19 cellular contexts compared by ENCODE assay signal in genomic region chr3:187568171-187568570, GRCh38.
DNase-seq lines count a peak whose midpoint lies in the region; ATAC-seq and TF ChIP-seq lines count a peak whose summit lies in the region.
"Had no signal": no experiment of that assay in that cellular context is flagged by ENCODE, and none has a peak within 500 bp of the region (broad histone marks: within the 10 kb centered on the region; RNA-seq: fewer than 3 reads in every experiment).

No MANE protein-coding gene starts in this region.

- intact Hi-C loops in mucosa of descending colon (cut with DNase I, micrococcal nuclease) = no loop called here

- peaks cover 21% of the 10 kb centered on the region for H3F3A ChIP-seq in neural progenitor cell (ENCODE audit: low read depth)

- H3K27me3 Mint-ChIP-seq in chondrocyte (ENCODE audit: low read depth) (no peaks in the 10 kb centered on the region), neural progenitor cell (ENCODE audit: insufficient read depth, low read depth) (no peaks in the 10 kb centered on the region)

- H3K4me3 Mint-ChIP-seq in chondrocyte (ENCODE audit: unreplicated experiment) (peak overlapping the region; percentile 5), neural progenitor cell (no peak overlapping the region)
- H3K4me3 Mint-ChIP-seq: CD14-positive monocyte; effector memory CD8-positive, alpha-beta T cell had no signal

- CTCF ChIA-PET in AG04449 (lab: Yijun Ruan, JAX) = interaction anchor here (3.0 to 9.8 kb wide), 2 partner anchors 47 to 249 kb away, joined by 9 to 58 read pairs; no protein-coding TSS in a partner anchor

- no peaks in the 10 kb centered on the region for H3K27me3 ChIP-seq in neural progenitor cell
- H3K27me3 ChIP-seq: right atrium auricular region, vagina had no signal

- H3K4me3 ChIP-seq in AG04449 (ENCODE audit: low read depth, low read length) (no peak overlapping the region), neural progenitor cell (no peak overlapping the region), mucosa of descending colon (no peak overlapping the region)
- H3K4me3 ChIP-seq: A549, right atrium auricular region, vagina had no signal

- peaks cover 2% of the 10 kb centered on the region for H3K36me3 Mint-ChIP-seq in chondrocyte (ENCODE audit: low read depth)
- H3K36me3 Mint-ChIP-seq in neural progenitor cell = no peaks in the 10 kb centered on the region
- H3K36me3 Mint-ChIP-seq: CD14-positive monocyte had no signal

- DNase-seq in AG04449 (ENCODE audit: low read depth, low spot score) = peak; percentile 26
- peak; percentile 31 for DNase-seq in HT1080 (ENCODE audit: low read depth)
- DNase-seq in chondrocyte (ENCODE audit: low spot score) = no peak
- no peak for DNase-seq in neural progenitor cell (ENCODE audit: low spot score)
- DNase-seq in mucosa of descending colon = no peak
- no peak for DNase-seq in NOMO-1 treated with dmso at 0.1 percent for 144 hours (lab: John Stamatoyannopoulos, UW; ENCODE audit: unreplicated experiment)
- DNase-seq: activated naive CD4-positive, alpha-beta T cell treated with anti-CD3 and anti-CD28 coated beads, Interleukin-2, amount 50 U/mL, for 16 hours; activated T-cell treated with anti-CD3 and anti-CD28 coated beads, Interleukin-2, amount 50 U/mL, for 48 hours; effector memory CD8-positive, alpha-beta T cell; GF-D8; NCI-H1436; NCI-H526 treated with DMSO at 0.1 percent for 48 hours had no signal

- peaks cover 5% of the 10 kb centered on the region for H3K9me3 ChIP-seq in neural progenitor cell (ENCODE audit: low read depth)
- no peaks in the 10 kb centered on the region for H3K9me3 ChIP-seq in mucosa of descending colon
- H3K9me3 ChIP-seq: A549, right atrium auricular region, vagina had no signal

- no peaks in the 10 kb centered on the region for H3K9me3 Mint-ChIP-seq in chondrocyte (ENCODE audit: low read depth)
- no peaks in the 10 kb centered on the region for H3K9me3 Mint-ChIP-seq in neural progenitor cell
- H3K9me3 Mint-ChIP-seq: CD14-positive monocyte; effector memory CD8-positive, alpha-beta T cell had no signal

- no peaks in the 10 kb centered on the region for H3K36me3 ChIP-seq in neural progenitor cell
- no peaks in the 10 kb centered on the region for H3K36me3 ChIP-seq in mucosa of descending colon (ENCODE audit: low read depth)
- H3K36me3 ChIP-seq: right atrium auricular region, vagina had no signal

- peaks cover 38% of the 10 kb centered on the region for H3K4me1 ChIP-seq in neural progenitor cell
- no peaks in the 10 kb centered on the region for H3K4me1 ChIP-seq in mucosa of descending colon (ENCODE audit: low read depth)
- H3K4me1 ChIP-seq: vagina had no signal

- TF ChIP-seq CTCF in AG04449 (IDR thresholded peaks at IDR 0.05; ENCODE audit: insufficient read depth, low read length, missing control alignments) = no peak
- no peak for TF ChIP-seq CTCF in chondrocyte (IDR thresholded peaks at IDR 0.05)
- no peak for TF ChIP-seq CTCF in neural progenitor cell (IDR thresholded peaks at IDR 0.05)
- TF ChIP-seq CTCF in mucosa of descending colon (IDR thresholded peaks at IDR 0.05) = no peak

- no peak for ATAC-seq in GM21528 (IDR thresholded peaks at IDR 0.05; ENCODE audit: low FRiP score, unreplicated experiment)
- no peak for ATAC-seq in mucosa of descending colon
- ATAC-seq in HG02610 (IDR thresholded peaks at IDR 0.05; ENCODE audit: unreplicated experiment) = no peak
- ATAC-seq: A549; activated CD4-positive, CD25-positive, alpha-beta regulatory T cell treated with anti-CD3 and anti-CD28 coated beads, Interleukin-2, amount 50 U/mL, for 24 hours; effector memory CD8-positive, alpha-beta T cell had no signal

- no peaks in the 10 kb centered on the region for H3K79me2 ChIP-seq in neural progenitor cell (ENCODE audit: low read depth)

- no peak overlapping the region for H3K27ac ChIP-seq in neural progenitor cell
- H3K27ac ChIP-seq: A549, right atrium auricular region, vagina had no signal

- H3K4me2 ChIP-seq in neural progenitor cell = peak overlapping the region; percentile 53

- H3K9ac ChIP-seq in neural progenitor cell = no peak overlapping the region

- H3K27ac Mint-ChIP-seq in chondrocyte (ENCODE audit: unreplicated experiment) (peak overlapping the region; percentile 88), neural progenitor cell (no peak overlapping the region)
- H3K27ac Mint-ChIP-seq: CD14-positive monocyte; effector memory CD8-positive, alpha-beta T cell had no signal

- POLR2A ChIA-PET in AG04449 (lab: Yijun Ruan, JAX) = interaction anchor here (1.2 to 1.6 kb wide), 3 partner anchors 17 to 52 kb away, joined by 3 to 6 read pairs (median 4); no protein-coding TSS in a partner anchor

- H2AFZ ChIP-seq in neural progenitor cell (replicated peaks) = no peak overlapping the region

- no peaks in the 10 kb centered on the region for H4K20me1 ChIP-seq in neural progenitor cell (ENCODE audit: low read depth)

- H3K4me1 Mint-ChIP-seq in chondrocyte (ENCODE audit: low read depth) (peaks cover 54% of the 10 kb centered on the region), neural progenitor cell (peaks cover 22% of the 10 kb centered on the region)
- H3K4me1 Mint-ChIP-seq: CD14-positive monocyte had no signal

Comparison
In these comparisons a context has a peak if more than half of its experiments do, and no peak if none do; other contexts are left out.
1. DNase-seq: peak in AG04449 (single experiment) and HT1080 (single experiment); none in chondrocyte (single experiment), neural progenitor cell (single experiment), mucosa of descending colon (0 of 3) and NOMO-1 treated with dmso at 0.1 percent for 144 hours (single experiment).